16 cellular contexts compared by ENCODE assay signal in the genomic region with DNA sequence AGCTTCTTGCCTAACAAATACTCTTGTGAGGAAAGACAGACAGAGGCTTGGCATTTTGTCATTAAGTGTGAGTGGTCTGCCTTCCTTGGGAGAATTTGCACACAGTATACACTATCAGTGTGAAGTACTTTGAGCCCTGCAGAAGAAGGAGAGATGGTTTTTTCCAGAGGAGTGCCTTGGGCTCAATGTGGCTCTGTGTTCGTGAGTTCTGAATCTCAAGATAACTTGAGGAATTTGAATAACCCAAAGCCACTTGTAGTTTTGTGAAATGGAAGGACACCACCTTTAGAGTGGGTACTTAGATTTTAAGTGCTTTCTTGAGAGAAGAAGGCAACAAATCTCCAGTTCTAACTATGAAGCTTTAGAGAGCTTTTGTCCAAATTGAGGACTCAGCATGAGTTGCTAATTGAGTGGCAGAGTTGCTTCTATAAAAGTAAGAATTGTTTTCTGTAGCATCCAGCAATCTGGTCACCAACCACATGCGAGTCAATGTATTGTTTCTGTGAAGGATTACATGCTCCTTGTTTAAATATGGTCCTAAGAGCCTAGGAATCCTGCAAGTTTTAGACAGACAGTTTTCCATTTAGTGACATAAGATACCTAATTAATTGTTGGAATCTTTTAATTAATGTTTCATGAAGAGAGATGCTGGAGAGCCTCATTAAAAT.
DNase-seq lines count a peak whose midpoint lies in the region; ATAC-seq and TF ChIP-seq lines count a peak whose summit lies in the region.
"Had no signal": no experiment of that assay in that cellular context is flagged by ENCODE, and none has a peak within 500 bp of the region (broad histone marks: within the 10 kb centered on the region; RNA-seq: fewer than 3 reads in every experiment).

No MANE protein-coding gene starts in this region.

- in situ Hi-C loops in IMR-90 (cut with MboI; ENCODE audit: low sequenced_read_pairs), result no loop called here

- POLR2A ChIA-PET in IMR-90 (lab: Charles Lee; ENCODE audit: unreplicated experiment), result interaction anchor here (0.5 kb wide), 1 partner anchor 97 kb away, joined by 13 read pairs; no protein-coding TSS in a partner anchor

- DNase-seq in IMR-90 (peak; percentile 23), myocyte (ENCODE audit: low read depth) (peak; percentile 15), NCI-H2227 treated with DMSO at 0.1 percent for 48 hours (lab: John Stamatoyannopoulos, UW) (no peak), GM19238 (ENCODE audit: insufficient read length, low spot score) (no peak)
- no peak for DNase-seq in activated T-helper 2 cell treated with anti-CD3 and anti-CD28 coated beads, Interferon-gamma antibody, Interleukin-2, Interleukin-4, amounts not matched to agents 10 μg/mL and 5 μg/mL and 100 μg/mL, durations not matched to agents 14 hours and 24 hours and 36 hours (ENCODE audit: low spot score)
- DNase-seq: activated CD4-positive, CD25-positive, alpha-beta regulatory T cell; NCI-H69; SHP77; stimulated activated naive B cell treated with anti-CD40 and anti-IgM and Interleukin-4, amounts not matched to agents 10 μg/mL and 1 μg/mL and 100 μg/mL, for 72 hours had no signal

- dilution Hi-C loops in IMR-90 (cut with HindIII; ENCODE audit: low sequenced_read_pairs, unreplicated experiment), result no loop called here

- H2BK20ac ChIP-seq in IMR-90 (ENCODE audit: low read depth, low read length), result peak overlapping the region; percentile 79

- H4K8ac ChIP-seq in IMR-90 (ENCODE audit: low read depth in 2 of 2, low read length in 2 of 2), result peak overlapping the region in 1 of 2 experiments; percentile 61; a peak in 2 of 4 replicates

- no peaks in the 10 kb centered on the region for H3K27me3 Mint-ChIP-seq in activated T-helper 2 cell treated with anti-CD3 and anti-CD28 coated beads, Interferon-gamma antibody, Interleukin-2, Interleukin-4, amounts not matched to agents 10 μg/mL and 5 μg/mL and 100 μg/mL, durations not matched to agents 14 hours and 24 hours and 36 hours (ENCODE audit: low read depth)
- H3K27me3 Mint-ChIP-seq: stimulated activated naive B cell treated with anti-CD40 and anti-IgM and Interleukin-4, amounts not matched to agents 10 μg/mL and 1 μg/mL and 100 μg/mL, for 72 hours had no signal

- peak overlapping the region; percentile 68 for H3K4me3 Mint-ChIP-seq in activated T-helper 2 cell treated with anti-CD3 and anti-CD28 coated beads, Interferon-gamma antibody, Interleukin-2, Interleukin-4, amounts not matched to agents 10 μg/mL and 5 μg/mL and 100 μg/mL, durations not matched to agents 14 hours and 24 hours and 36 hours (ENCODE audit: low read depth)

- H3K27me3 ChIP-seq in ACC112 (ENCODE audit: insufficient read depth, low read length) (no peaks in the 10 kb centered on the region), IMR-90 (ENCODE audit: control insufficient read depth, insufficient read depth, low read length) (no peaks in the 10 kb centered on the region)
- H3K27me3 ChIP-seq: gastroesophageal sphincter, pancreas had no signal

- no peak for TF ChIP-seq CTCF in IMR-90 (conservative IDR thresholded peaks at IDR 0.05; ENCODE audit: low read depth, low read length)

- H3K4me1 Mint-ChIP-seq in activated T-helper 2 cell treated with anti-CD3 and anti-CD28 coated beads, Interferon-gamma antibody, Interleukin-2, Interleukin-4, amounts not matched to agents 10 μg/mL and 5 μg/mL and 100 μg/mL, durations not matched to agents 14 hours and 24 hours and 36 hours (ENCODE audit: low read depth), result peaks cover 76% of the 10 kb centered on the region

- peak overlapping the region; percentile 74 for H2BK5ac ChIP-seq in IMR-90 (ENCODE audit: low read depth, low read length, poor library complexity, severe bottlenecking)

- peak overlapping the region; percentile 59; the same call in 1 of the 2 replicates for H4K5ac ChIP-seq in IMR-90 (ENCODE audit: low read depth, low read length)

- H3K4me3 ChIP-seq in ACC112 (ENCODE audit: low read depth, low read length) (peak overlapping the region; percentile 37; the same call in 1 of the 2 replicates), IMR-90 (ENCODE audit: insufficient read depth, low read depth, low read length) (no peak overlapping the region)
- H3K4me3 ChIP-seq: coronary artery, gastroesophageal sphincter, pancreas had no signal

- H2AFZ ChIP-seq in ACC112 (ENCODE audit: low read length, unreplicated experiment) (no peak overlapping the region), IMR-90 (replicated peaks; ENCODE audit: low read length, poor library complexity) (no peak overlapping the region)

- 0 out of 2 replicates have a peak overlapping the region, but pooled peaks have one; percentile 10 for H3K9ac ChIP-seq in IMR-90 (ENCODE audit: low read depth, low read length)

- peak overlapping the region; percentile 45 for H3K14ac ChIP-seq in IMR-90 (replicated peaks; ENCODE audit: low read depth, low read length)

- no peak overlapping the region for H2AK9ac ChIP-seq in IMR-90 (replicated peaks; ENCODE audit: low read depth, low read length, poor library complexity)

- CTCF ChIA-PET in IMR-90 (lab: Yijun Ruan, JAX), result no interaction called here

- peak overlapping the region; percentile 58 for H3K4ac ChIP-seq in IMR-90 (ENCODE audit: low read depth, low read length)

- peak overlapping the region; percentile 78 for H2BK120ac ChIP-seq in IMR-90 (ENCODE audit: low read depth, low read length)

- peak overlapping the region; percentile 81 for H3K27ac Mint-ChIP-seq in activated T-helper 2 cell treated with anti-CD3 and anti-CD28 coated beads, Interferon-gamma antibody, Interleukin-2, Interleukin-4, amounts not matched to agents 10 μg/mL and 5 μg/mL and 100 μg/mL, durations not matched to agents 14 hours and 24 hours and 36 hours
- H3K27ac Mint-ChIP-seq: stimulated activated naive B cell treated with anti-CD40 and anti-IgM and Interleukin-4, amounts not matched to agents 10 μg/mL and 1 μg/mL and 100 μg/mL, for 72 hours had no signal

- H2AK5ac ChIP-seq in IMR-90 (ENCODE audit: low read depth, low read length), result peak overlapping the region; percentile 50

- no peak for TF ChIP-seq POLR2A in IMR-90 (IDR thresholded peaks at IDR 0.05; ENCODE audit: low read depth, low read length)

- H3K18ac ChIP-seq in IMR-90 (ENCODE audit: low read depth, low read length), result peak overlapping the region; percentile 74

- H3K27ac ChIP-seq in ACC112 (ENCODE audit: low read depth, low read length), result peak overlapping the region; percentile 91
- H3K27ac ChIP-seq in IMR-90 (ENCODE audit: insufficient read depth, low read length), result 0 out of 2 replicates have a peak overlapping the region, but pooled peaks have one; percentile 1
- H3K27ac ChIP-seq: coronary artery had no signal

- BruUV-seq in IMR-90 (replicated peaks; lab: Mats Ljungman, UMichigan), result no TSS peak

- peaks cover 32% of the 10 kb centered on the region for H3K79me2 ChIP-seq in ACC112 (ENCODE audit: control insufficient read depth, insufficient read depth, low read length, unreplicated experiment)

- H4K91ac ChIP-seq in IMR-90 (ENCODE audit: insufficient read depth, low read depth, low read length), result peak overlapping the region; percentile 38

- H3K56ac ChIP-seq in IMR-90 (ENCODE audit: extremely low read depth, insufficient read depth, low read length), result no peak overlapping the region

- H3K23ac ChIP-seq in IMR-90 (ENCODE audit: low read depth, low read length), result peak overlapping the region; percentile 34; the same call in 1 of the 2 replicates

- H3K36me3 Mint-ChIP-seq in activated T-helper 2 cell treated with anti-CD3 and anti-CD28 coated beads, Interferon-gamma antibody, Interleukin-2, Interleukin-4, amounts not matched to agents 10 μg/mL and 5 μg/mL and 100 μg/mL, durations not matched to agents 14 hours and 24 hours and 36 hours (ENCODE audit: low read depth), result peaks cover 27% of the 10 kb centered on the region

- H3K9me1 ChIP-seq in IMR-90 (ENCODE audit: insufficient read depth, low read length), result 0 out of 2 replicates have a peak, but pooled peaks cover 3% of the 10 kb centered on the region

- WGBS in IMR-90 (ENCODE audit: extremely low coverage in 2 of 2, insufficient read length in 1 of 2), 2 experiments, result no CpG with 5 or more reads among the region's 2 CpGs

- intact Hi-C loops in IMR-90 (cut with micrococcal nuclease), result loop anchor here (5.0 to 10.0 kb wide), 3 partner anchors 184 to 268 kb away; partner anchors contain the start of gene MRPL33
- intact Hi-C loops in activated T-helper 2 cell treated with anti-CD3 and anti-CD28 coated beads, Interferon-gamma antibody, Interleukin-2, Interleukin-4, amounts not matched to agents 10 μg/mL and 5 μg/mL and 100 μg/mL, durations not matched to agents 14 hours and 24 hours and 36 hours (cut with micrococcal nuclease), result loop anchor here (5.0 kb wide), 2 partner anchors 318 to 433 kb away; partner anchors contain the start of gene FOSL2

- peaks cover 3% of the 10 kb centered on the region for H3K9me3 Mint-ChIP-seq in activated T-helper 2 cell treated with anti-CD3 and anti-CD28 coated beads, Interferon-gamma antibody, Interleukin-2, Interleukin-4, amounts not matched to agents 10 μg/mL and 5 μg/mL and 100 μg/mL, durations not matched to agents 14 hours and 24 hours and 36 hours

- H3K36me3 ChIP-seq in ACC112 (ENCODE audit: insufficient read depth, low read length) (no peaks in the 10 kb centered on the region), IMR-90 (ENCODE audit: control insufficient read depth, insufficient read depth, low read length) (no peaks in the 10 kb centered on the region)
- H3K36me3 ChIP-seq: gastroesophageal sphincter, pancreas had no signal

- H3K9me3 ChIP-seq in IMR-90 (ENCODE audit: control insufficient read depth, insufficient read depth, low read length), result no peaks in the 10 kb centered on the region
- H3K9me3 ChIP-seq: gastroesophageal sphincter, pancreas had no signal

- H2BK15ac ChIP-seq in IMR-90 (ENCODE audit: low read depth, low read length), result peak overlapping the region; percentile 46

- no peak for TF ChIP-seq RAD21 in IMR-90 (IDR thresholded peaks at IDR 0.05; ENCODE audit: low read length)

- no peaks in the 10 kb centered on the region for H4K20me1 ChIP-seq in IMR-90 (ENCODE audit: insufficient read depth, low read length)

- no peak overlapping the region; the same call in 1 of the 2 replicates for H3K4me2 ChIP-seq in IMR-90 (ENCODE audit: low read depth, low read length)

- peaks cover 13 to 33% of the 10 kb centered on the region in 2 experiments for H3K79me1 ChIP-seq in IMR-90 (ENCODE audit: low read depth in 1 of 2, low read length in 2 of 2)

- H3K4me1 ChIP-seq in ACC112 (ENCODE audit: control insufficient read depth, insufficient read depth, low read length, unreplicated experiment) (peaks cover 82% of the 10 kb centered on the region), IMR-90 (ENCODE audit: control insufficient read depth, insufficient read depth, low read length) (peaks cover 19% of the 10 kb centered on the region)

- no peak for ATAC-seq in IMR-90 (ENCODE audit: low read depth)
- no peak for ATAC-seq in GM19035 (IDR thresholded peaks at IDR 0.05; ENCODE audit: unreplicated experiment)
- no peak for ATAC-seq in HG03045 (IDR thresholded peaks at IDR 0.05; ENCODE audit: unreplicated experiment)
- ATAC-seq: gastroesophageal sphincter; HCT116; stimulated activated naive B cell treated with anti-CD40 and anti-IgM and Interleukin-4, amounts not matched to agents 10 μg/mL and 1 μg/mL and 100 μg/mL, for 72 hours had no signal

TF ChIP-seq in IMR-90, 13 proteins besides CTCF, POLR2A, EP300 and RAD21 (continues in another document):
- TF ChIP-seq SMC3 (IDR thresholded peaks at IDR 0.05; ENCODE audit: low read depth, low read length) (no peak), MXI1 (IDR thresholded peaks at IDR 0.05; ENCODE audit: borderline replicate concordance, low read depth, low read length) (no peak)

Comparison
In these comparisons a context has a peak if more than half of its experiments do, and no peak if none do; other contexts are left out.
1. DNase-seq: peak in IMR-90 (single experiment) and myocyte (single experiment); none in activated T-helper 2 cell treated with anti-CD3 and anti-CD28 coated beads, Interferon-gamma antibody, Interleukin-2, Interleukin-4, amounts not matched to agents 10 μg/mL and 5 μg/mL and 100 μg/mL, durations not matched to agents 14 hours and 24 hours and 36 hours (single experiment), NCI-H2227 treated with DMSO at 0.1 percent for 48 hours (single experiment) and GM19238 (single experiment).